1 cellular context compared by ENCODE assay signal in genomic region chr1:248863011-248863881, GRCh38.
A peak's percentile ranks its signal among the peaks of the same experiment; 100 is the strongest.
TF ChIP-seq lines count a peak whose summit lies in the region.

No MANE protein-coding gene starts in this region.

TF ChIP-seq in HepG2, 621 proteins besides CTCF, POLR2A, EP300 and RAD21 (continued from another document and continues in another):
- TF ChIP-seq PRPF4 (IDR thresholded peaks at IDR 0.05; ENCODE audit: low read depth, low read length, poor library complexity, severe bottlenecking) (no peak), AHDC1 (CRISPR knock-in tag; IDR thresholded peaks at IDR 0.05; ENCODE audit: borderline replicate concordance) (0 out of 2 replicates have a peak, but pooled peaks have one; percentile 31), ADNP (CRISPR knock-in tag; IDR thresholded peaks at IDR 0.05) (no peak), HDAC6 (IDR thresholded peaks at IDR 0.05; ENCODE audit: low read depth, low read length) (no peak), ATF6 (CRISPR knock-in tag; conservative IDR thresholded peaks at IDR 0.05) (no peak), KLF15 (CRISPR knock-in tag; IDR thresholded peaks at IDR 0.05; ENCODE audit: borderline replicate concordance) (no peak), SOX13 (IDR thresholded peaks at IDR 0.05) (no peak), SOX13 (CRISPR knock-in tag; conservative IDR thresholded peaks at IDR 0.05 in 1 of 2, IDR thresholded peaks at IDR 0.05 in 1 of 2) (no peak), NR3C1 (CRISPR knock-in tag; IDR thresholded peaks at IDR 0.05) (no peak), ZBTB8A (CRISPR knock-in tag; IDR thresholded peaks at IDR 0.05; ENCODE audit: borderline replicate concordance, low read depth) (no peak), NKX3-1 (CRISPR knock-in tag; IDR thresholded peaks at IDR 0.05) (no peak), SP5 (CRISPR knock-in tag; IDR thresholded peaks at IDR 0.05; ENCODE audit: borderline replicate concordance, low read depth) (no peak; the same call in 1 of the 2 replicates), RARG (CRISPR knock-in tag; IDR thresholded peaks at IDR 0.05; ENCODE audit: low read depth) (no peak), ZNF782 (CRISPR knock-in tag; IDR thresholded peaks at IDR 0.05; ENCODE audit: borderline replicate concordance) (peak; percentile 40; the same call in 1 of the 2 replicates), ZUFSP (CRISPR knock-in tag; IDR thresholded peaks at IDR 0.05; ENCODE audit: borderline replicate concordance) (no peak), PCBP2 (optimal IDR thresholded peaks at IDR 0.05; ENCODE audit: low read depth, low read length, poor library complexity, severe bottlenecking) (no peak), RFX1 (IDR thresholded peaks at IDR 0.05) (no peak), ZNF34 (CRISPR knock-in tag; IDR thresholded peaks at IDR 0.05; ENCODE audit: borderline replicate concordance) (no peak), ZNF660 (CRISPR knock-in tag; IDR thresholded peaks at IDR 0.05; ENCODE audit: borderline replicate concordance, low read depth) (no peak), ZNF296 (CRISPR knock-in tag; conservative IDR thresholded peaks at IDR 0.05) (no peak; the same call in 1 of the 2 replicates), NR1H2 (CRISPR knock-in tag; IDR thresholded peaks at IDR 0.05; ENCODE audit: borderline replicate concordance, low read depth) (no peak), ZEB1 (IDR thresholded peaks at IDR 0.05; ENCODE audit: insufficient replicate concordance, low read depth) (no peak), DPF2 (CRISPR knock-in tag; IDR thresholded peaks at IDR 0.05; ENCODE audit: borderline replicate concordance, low read depth) (no peak; the same call in 1 of the 2 replicates), PBX3 (CRISPR knock-in tag; IDR thresholded peaks at IDR 0.05; ENCODE audit: borderline replicate concordance) (no peak), NFE2L2 (IDR thresholded peaks at IDR 0.05; ENCODE audit: low read length) (no peak), ZNF143 (CRISPR knock-in tag; IDR thresholded peaks at IDR 0.05) (no peak), PAF1 (CRISPR knock-in tag; IDR thresholded peaks at IDR 0.05) (no peak), TSC22D2 (CRISPR knock-in tag; IDR thresholded peaks at IDR 0.05; ENCODE audit: borderline replicate concordance) (peak; percentile 61; the same call in 1 of the 2 replicates), ZNF720 (CRISPR knock-in tag; IDR thresholded peaks at IDR 0.05) (no peak), ARNTL (CRISPR knock-in tag; IDR thresholded peaks at IDR 0.05) (peak; percentile 17; the same call in 1 of the 2 replicates), MNT (IDR thresholded peaks at IDR 0.05) (no peak), HDAC2 (CRISPR knock-in tag; IDR thresholded peaks at IDR 0.05) (peak; percentile 45; the same call in 1 of the 2 replicates), ZMYM2 (CRISPR knock-in tag; IDR thresholded peaks at IDR 0.05) (0 out of 2 replicates have a peak, but pooled peaks have one; percentile 23), YEATS4 (CRISPR knock-in tag; IDR thresholded peaks at IDR 0.05; ENCODE audit: borderline replicate concordance) (no peak), SKI (IDR thresholded peaks at IDR 0.05; ENCODE audit: partially characterized antibody) (no peak), THYN1 (CRISPR knock-in tag; IDR thresholded peaks at IDR 0.05; ENCODE audit: borderline replicate concordance, low read depth) (no peak; the same call in 1 of the 2 replicates), SMC3 (IDR thresholded peaks at IDR 0.05; ENCODE audit: low read length) (no peak), NFRKB (IDR thresholded peaks at IDR 0.05) (no peak), ZNF264 (CRISPR knock-in tag; IDR thresholded peaks at IDR 0.05) (0 out of 2 replicates have a peak, but pooled peaks have one; percentile 59)
- TF ChIP-seq, protein P1, sequence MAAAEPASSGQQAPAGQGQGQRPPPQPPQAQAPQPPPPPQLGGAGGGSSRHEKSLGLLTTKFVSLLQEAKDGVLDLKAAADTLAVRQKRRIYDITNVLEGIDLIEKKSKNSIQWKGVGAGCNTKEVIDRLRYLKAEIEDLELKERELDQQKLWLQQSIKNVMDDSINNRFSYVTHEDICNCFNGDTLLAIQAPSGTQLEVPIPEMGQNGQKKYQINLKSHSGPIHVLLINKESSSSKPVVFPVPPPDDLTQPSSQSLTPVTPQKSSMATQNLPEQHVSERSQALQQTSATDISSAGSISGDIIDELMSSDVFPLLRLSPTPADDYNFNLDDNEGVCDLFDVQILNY (CRISPR knock-in tag; conservative IDR thresholded peaks at IDR 0.05) = no peak
- TF ChIP-seq, protein P2, sequence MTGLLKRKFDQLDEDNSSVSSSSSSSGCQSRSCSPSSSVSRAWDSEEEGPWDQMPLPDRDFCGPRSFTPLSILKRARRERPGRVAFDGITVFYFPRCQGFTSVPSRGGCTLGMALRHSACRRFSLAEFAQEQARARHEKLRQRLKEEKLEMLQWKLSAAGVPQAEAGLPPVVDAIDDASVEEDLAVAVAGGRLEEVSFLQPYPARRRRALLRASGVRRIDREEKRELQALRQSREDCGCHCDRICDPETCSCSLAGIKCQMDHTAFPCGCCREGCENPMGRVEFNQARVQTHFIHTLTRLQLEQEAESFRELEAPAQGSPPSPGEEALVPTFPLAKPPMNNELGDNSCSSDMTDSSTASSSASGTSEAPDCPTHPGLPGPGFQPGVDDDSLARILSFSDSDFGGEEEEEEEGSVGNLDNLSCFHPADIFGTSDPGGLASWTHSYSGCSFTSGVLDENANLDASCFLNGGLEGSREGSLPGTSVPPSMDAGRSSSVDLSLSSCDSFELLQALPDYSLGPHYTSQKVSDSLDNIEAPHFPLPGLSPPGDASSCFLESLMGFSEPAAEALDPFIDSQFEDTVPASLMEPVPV (CRISPR knock-in tag; IDR thresholded peaks at IDR 0.05) = peak; percentile 64
- TF ChIP-seq, protein P3, sequence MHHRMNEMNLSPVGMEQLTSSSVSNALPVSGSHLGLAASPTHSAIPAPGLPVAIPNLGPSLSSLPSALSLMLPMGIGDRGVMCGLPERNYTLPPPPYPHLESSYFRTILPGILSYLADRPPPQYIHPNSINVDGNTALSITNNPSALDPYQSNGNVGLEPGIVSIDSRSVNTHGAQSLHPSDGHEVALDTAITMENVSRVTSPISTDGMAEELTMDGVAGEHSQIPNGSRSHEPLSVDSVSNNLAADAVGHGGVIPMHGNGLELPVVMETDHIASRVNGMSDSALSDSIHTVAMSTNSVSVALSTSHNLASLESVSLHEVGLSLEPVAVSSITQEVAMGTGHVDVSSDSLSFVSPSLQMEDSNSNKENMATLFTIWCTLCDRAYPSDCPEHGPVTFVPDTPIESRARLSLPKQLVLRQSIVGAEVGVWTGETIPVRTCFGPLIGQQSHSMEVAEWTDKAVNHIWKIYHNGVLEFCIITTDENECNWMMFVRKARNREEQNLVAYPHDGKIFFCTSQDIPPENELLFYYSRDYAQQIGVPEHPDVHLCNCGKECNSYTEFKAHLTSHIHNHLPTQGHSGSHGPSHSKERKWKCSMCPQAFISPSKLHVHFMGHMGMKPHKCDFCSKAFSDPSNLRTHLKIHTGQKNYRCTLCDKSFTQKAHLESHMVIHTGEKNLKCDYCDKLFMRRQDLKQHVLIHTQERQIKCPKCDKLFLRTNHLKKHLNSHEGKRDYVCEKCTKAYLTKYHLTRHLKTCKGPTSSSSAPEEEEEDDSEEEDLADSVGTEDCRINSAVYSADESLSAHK (CRISPR knock-in tag; IDR thresholded peaks at IDR 0.05; ENCODE audit: borderline replicate concordance) = no peak
- TF ChIP-seq, protein P4, sequence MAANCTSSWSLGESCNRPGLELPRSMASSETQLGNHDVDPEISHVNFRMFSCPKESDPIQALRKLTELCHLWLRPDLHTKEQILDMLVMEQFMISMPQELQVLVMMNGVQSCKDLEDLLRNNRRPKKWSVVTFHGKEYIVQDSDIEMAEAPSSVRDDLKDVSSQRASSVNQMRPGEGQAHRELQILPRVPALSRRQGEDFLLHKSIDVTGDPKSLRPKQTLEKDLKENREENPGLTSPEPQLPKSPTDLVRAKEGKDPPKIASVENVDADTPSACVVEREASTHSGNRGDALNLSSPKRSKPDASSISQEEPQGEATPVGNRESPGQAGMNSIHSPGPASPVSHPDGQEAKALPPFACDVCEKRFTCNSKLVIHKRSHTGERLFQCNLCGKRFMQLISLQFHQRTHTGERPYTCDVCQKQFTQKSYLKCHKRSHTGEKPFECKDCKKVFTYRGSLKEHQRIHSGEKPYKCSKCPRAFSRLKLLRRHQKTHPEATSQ (CRISPR knock-in tag; IDR thresholded peaks at IDR 0.05; ENCODE audit: borderline replicate concordance) = no peak
